2 cellular contexts compared by ENCODE assay signal in the genomic region with DNA sequence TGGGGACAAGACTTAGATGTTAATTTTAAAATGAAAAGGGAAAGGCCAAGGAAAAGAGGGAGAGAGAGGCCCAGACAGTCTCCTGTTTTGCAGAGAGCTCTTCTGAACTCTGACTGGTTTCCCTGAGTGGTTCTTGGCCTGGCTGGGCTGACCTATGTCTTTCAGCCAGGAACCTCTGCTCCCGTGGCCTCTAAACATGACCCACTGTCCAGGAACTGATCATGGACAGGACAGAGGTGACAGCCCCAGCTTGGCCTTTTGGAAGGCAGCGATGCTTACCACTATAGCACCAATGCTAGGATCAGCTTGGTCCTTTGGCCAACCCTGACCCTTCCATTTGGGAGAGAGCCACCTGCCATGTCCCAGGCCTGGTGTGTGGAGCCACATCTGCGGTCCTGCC.
TF ChIP-seq lines count a peak whose summit lies in the region.

No MANE protein-coding gene starts in this region.

TF ChIP-seq in liver, 16 proteins besides CTCF, POLR2A, EP300 and RAD21:
- peak; percentile 27 to 62 for TF ChIP-seq RXRA (IDR thresholded peaks at IDR 0.05)
- no peak for TF ChIP-seq JUND (IDR thresholded peaks at IDR 0.05)
- no peak for TF ChIP-seq HNF4G (IDR thresholded peaks at IDR 0.05)
- no peak for TF ChIP-seq FOXA2 (IDR thresholded peaks at IDR 0.05)
- no peak for TF ChIP-seq TAF1 (conservative IDR thresholded peaks at IDR 0.05)
- TF ChIP-seq HNF4A (conservative IDR thresholded peaks at IDR 0.05): peak; percentile 58 to 86
- TF ChIP-seq, protein P1, sequence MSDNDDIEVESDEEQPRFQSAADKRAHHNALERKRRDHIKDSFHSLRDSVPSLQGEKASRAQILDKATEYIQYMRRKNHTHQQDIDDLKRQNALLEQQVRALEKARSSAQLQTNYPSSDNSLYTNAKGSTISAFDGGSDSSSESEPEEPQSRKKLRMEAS (IDR thresholded peaks at IDR 0.05): no peak
- TF ChIP-seq YY1 (IDR thresholded peaks at IDR 0.05): no peak
- TF ChIP-seq, protein P2, sequence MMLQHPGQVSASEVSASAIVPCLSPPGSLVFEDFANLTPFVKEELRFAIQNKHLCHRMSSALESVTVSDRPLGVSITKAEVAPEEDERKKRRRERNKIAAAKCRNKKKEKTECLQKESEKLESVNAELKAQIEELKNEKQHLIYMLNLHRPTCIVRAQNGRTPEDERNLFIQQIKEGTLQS (IDR thresholded peaks at IDR 0.05): no peak
- TF ChIP-seq GABPA (IDR thresholded peaks at IDR 0.05 in 1 of 2, conservative IDR thresholded peaks at IDR 0.05 in 1 of 2): no peak
- peak; percentile 87 for TF ChIP-seq NR2F2 (IDR thresholded peaks at IDR 0.05)
- TF ChIP-seq EGR1 (IDR thresholded peaks at IDR 0.05; ENCODE audit: low read depth in 2 of 2): no peak
- TF ChIP-seq, protein P3, sequence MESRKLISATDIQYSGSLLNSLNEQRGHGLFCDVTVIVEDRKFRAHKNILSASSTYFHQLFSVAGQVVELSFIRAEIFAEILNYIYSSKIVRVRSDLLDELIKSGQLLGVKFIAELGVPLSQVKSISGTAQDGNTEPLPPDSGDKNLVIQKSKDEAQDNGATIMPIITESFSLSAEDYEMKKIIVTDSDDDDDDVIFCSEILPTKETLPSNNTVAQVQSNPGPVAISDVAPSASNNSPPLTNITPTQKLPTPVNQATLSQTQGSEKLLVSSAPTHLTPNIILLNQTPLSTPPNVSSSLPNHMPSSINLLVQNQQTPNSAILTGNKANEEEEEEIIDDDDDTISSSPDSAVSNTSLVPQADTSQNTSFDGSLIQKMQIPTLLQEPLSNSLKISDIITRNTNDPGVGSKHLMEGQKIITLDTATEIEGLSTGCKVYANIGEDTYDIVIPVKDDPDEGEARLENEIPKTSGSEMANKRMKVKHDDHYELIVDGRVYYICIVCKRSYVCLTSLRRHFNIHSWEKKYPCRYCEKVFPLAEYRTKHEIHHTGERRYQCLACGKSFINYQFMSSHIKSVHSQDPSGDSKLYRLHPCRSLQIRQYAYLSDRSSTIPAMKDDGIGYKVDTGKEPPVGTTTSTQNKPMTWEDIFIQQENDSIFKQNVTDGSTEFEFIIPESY (IDR thresholded peaks at IDR 0.05): no peak
- TF ChIP-seq SP1 (IDR thresholded peaks at IDR 0.05): no peak
- no peak for TF ChIP-seq FOXA1 (IDR thresholded peaks at IDR 0.05)
- TF ChIP-seq, protein P4, sequence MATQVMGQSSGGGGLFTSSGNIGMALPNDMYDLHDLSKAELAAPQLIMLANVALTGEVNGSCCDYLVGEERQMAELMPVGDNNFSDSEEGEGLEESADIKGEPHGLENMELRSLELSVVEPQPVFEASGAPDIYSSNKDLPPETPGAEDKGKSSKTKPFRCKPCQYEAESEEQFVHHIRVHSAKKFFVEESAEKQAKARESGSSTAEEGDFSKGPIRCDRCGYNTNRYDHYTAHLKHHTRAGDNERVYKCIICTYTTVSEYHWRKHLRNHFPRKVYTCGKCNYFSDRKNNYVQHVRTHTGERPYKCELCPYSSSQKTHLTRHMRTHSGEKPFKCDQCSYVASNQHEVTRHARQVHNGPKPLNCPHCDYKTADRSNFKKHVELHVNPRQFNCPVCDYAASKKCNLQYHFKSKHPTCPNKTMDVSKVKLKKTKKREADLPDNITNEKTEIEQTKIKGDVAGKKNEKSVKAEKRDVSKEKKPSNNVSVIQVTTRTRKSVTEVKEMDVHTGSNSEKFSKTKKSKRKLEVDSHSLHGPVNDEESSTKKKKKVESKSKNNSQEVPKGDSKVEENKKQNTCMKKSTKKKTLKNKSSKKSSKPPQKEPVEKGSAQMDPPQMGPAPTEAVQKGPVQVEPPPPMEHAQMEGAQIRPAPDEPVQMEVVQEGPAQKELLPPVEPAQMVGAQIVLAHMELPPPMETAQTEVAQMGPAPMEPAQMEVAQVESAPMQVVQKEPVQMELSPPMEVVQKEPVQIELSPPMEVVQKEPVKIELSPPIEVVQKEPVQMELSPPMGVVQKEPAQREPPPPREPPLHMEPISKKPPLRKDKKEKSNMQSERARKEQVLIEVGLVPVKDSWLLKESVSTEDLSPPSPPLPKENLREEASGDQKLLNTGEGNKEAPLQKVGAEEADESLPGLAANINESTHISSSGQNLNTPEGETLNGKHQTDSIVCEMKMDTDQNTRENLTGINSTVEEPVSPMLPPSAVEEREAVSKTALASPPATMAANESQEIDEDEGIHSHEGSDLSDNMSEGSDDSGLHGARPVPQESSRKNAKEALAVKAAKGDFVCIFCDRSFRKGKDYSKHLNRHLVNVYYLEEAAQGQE (IDR thresholded peaks at IDR 0.05): no peak

TF ChIP-seq in HepG2, 621 proteins besides CTCF, POLR2A, EP300 and RAD21:
- TF ChIP-seq NR2F1 (CRISPR knock-in tag; IDR thresholded peaks at IDR 0.05) (no peak), ZFP37 (CRISPR knock-in tag; IDR thresholded peaks at IDR 0.05; ENCODE audit: borderline replicate concordance) (no peak), ETV5 (CRISPR knock-in tag; IDR thresholded peaks at IDR 0.05; ENCODE audit: borderline replicate concordance) (no peak), NFYB (CRISPR knock-in tag; IDR thresholded peaks at IDR 0.05) (no peak), ZNF460 (CRISPR knock-in tag; IDR thresholded peaks at IDR 0.05; ENCODE audit: borderline replicate concordance) (no peak), ZNF598 (CRISPR knock-in tag; IDR thresholded peaks at IDR 0.05; ENCODE audit: borderline replicate concordance) (no peak), HDAC1 (CRISPR knock-in tag; IDR thresholded peaks at IDR 0.05) (no peak), HNF4G (IDR thresholded peaks at IDR 0.05; ENCODE audit: borderline replicate concordance, low read depth, low read length) (no peak), HNF4G (CRISPR knock-in tag; IDR thresholded peaks at IDR 0.05; ENCODE audit: borderline replicate concordance, low read depth) (no peak), KLF6 (CRISPR knock-in tag; IDR thresholded peaks at IDR 0.05) (no peak), WIZ (CRISPR knock-in tag; IDR thresholded peaks at IDR 0.05) (no peak), MAF1 (CRISPR knock-in tag; IDR thresholded peaks at IDR 0.05; ENCODE audit: borderline replicate concordance) (no peak), SETDB1 (CRISPR knock-in tag; IDR thresholded peaks at IDR 0.05; ENCODE audit: borderline replicate concordance) (no peak)
- TF ChIP-seq, protein P5, sequence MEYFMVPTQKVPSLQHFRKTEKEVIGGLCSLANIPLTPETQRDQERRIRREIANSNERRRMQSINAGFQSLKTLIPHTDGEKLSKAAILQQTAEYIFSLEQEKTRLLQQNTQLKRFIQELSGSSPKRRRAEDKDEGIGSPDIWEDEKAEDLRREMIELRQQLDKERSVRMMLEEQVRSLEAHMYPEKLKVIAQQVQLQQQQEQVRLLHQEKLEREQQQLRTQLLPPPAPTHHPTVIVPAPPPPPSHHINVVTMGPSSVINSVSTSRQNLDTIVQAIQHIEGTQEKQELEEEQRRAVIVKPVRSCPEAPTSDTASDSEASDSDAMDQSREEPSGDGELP (IDR thresholded peaks at IDR 0.05; ENCODE audit: borderline replicate concordance, low read depth): no peak
